ENCODE assay signal across 18 cellular contexts in genomic region chr6:151096691-151097090, GRCh38.
"Had no signal": no experiment of that assay in that cellular context is flagged by ENCODE, and none has a peak within 500 bp of the region (broad histone marks: within the 10 kb centered on the region; RNA-seq: fewer than 3 reads in every experiment).

No MANE protein-coding gene starts in this region.

- H3K27me3 ChIP-seq: gastroesophageal sphincter, left lung, testis, upper lobe of left lung had no signal

- H3K4me3 ChIP-seq: gastroesophageal sphincter, left lung, mucosa of descending colon, testis, upper lobe of left lung had no signal

- H3K9me3 ChIP-seq: gastroesophageal sphincter, left lung, mucosa of descending colon, testis, upper lobe of left lung had no signal

- ATAC-seq: activated CD8-positive, alpha-beta T cell treated with anti-CD3 and anti-CD28 coated beads for 36 hours; activated T-cell treated with anti-CD3 and anti-CD28 coated beads, Interleukin-2, amount 50 U/mL, for 4 hours; gastroesophageal sphincter; left lung; mucosa of descending colon; naive thymus-derived CD4-positive, alpha-beta T cell; stimulated activated naive CD8-positive, alpha-beta T cell treated with anti-CD3 and anti-CD28 coated beads, Interleukin-15, amount 100 ng/mL, for 72 hours; WTC11 had no signal

- H3K36me3 ChIP-seq: gastroesophageal sphincter, upper lobe of left lung had no signal

- H3K27ac ChIP-seq: gastroesophageal sphincter, left lung, testis, upper lobe of left lung had no signal

- DNase-seq: activated CD4-positive, alpha-beta T cell treated with anti-CD3 and anti-CD28 coated beads for 4 hours; activated CD8-positive, alpha-beta T cell treated with anti-CD3 and anti-CD28 coated beads for 36 hours; activated effector memory CD4-positive, alpha-beta T cell treated with Interleukin-2 at 50 U/mL for 16 hours; activated T-cell treated with anti-CD3 and anti-CD28 coated beads, Interleukin-2, amount 50 U/mL, for 4 hours; amniotic stem cell; effector memory CD4-positive, alpha-beta T cell; kidney; left lung; mammary epithelial cell; mucosa of descending colon; naive thymus-derived CD4-positive, alpha-beta T cell; stimulated activated CD4-positive, alpha-beta T cell treated with anti-CD3 and anti-CD28 coated beads, Interleukin-1b, Interleukin-23, amount 100 ng/mL, for 48 hours; stimulated activated naive CD8-positive, alpha-beta T cell treated with anti-CD3 and anti-CD28 coated beads, Interleukin-15, amount 100 ng/mL, for 72 hours; T-helper 2 cell; testis; upper lobe of left lung had no signal

- H3K4me1 ChIP-seq: left lung, upper lobe of left lung had no signal
